1 cellular context compared by ENCODE assay signal in genomic region chr14:88834883-88835431, GRCh38.
TF ChIP-seq lines count a peak whose summit lies in the region.

No MANE protein-coding gene starts in this region.

TF ChIP-seq in HepG2, 621 proteins besides CTCF, POLR2A, EP300 and RAD21:
- TF ChIP-seq NR1H2 (CRISPR knock-in tag; IDR thresholded peaks at IDR 0.05; ENCODE audit: borderline replicate concordance, low read depth) (no peak), ARHGAP35 (CRISPR knock-in tag; IDR thresholded peaks at IDR 0.05; ENCODE audit: borderline replicate concordance) (no peak), ZKSCAN1 (IDR thresholded peaks at IDR 0.05; ENCODE audit: low read length) (no peak), ZNF652 (CRISPR knock-in tag; IDR thresholded peaks at IDR 0.05; ENCODE audit: borderline replicate concordance, low read depth) (peak; percentile 42; the same call in 1 of the 2 replicates), PAWR (CRISPR knock-in tag; IDR thresholded peaks at IDR 0.05; ENCODE audit: borderline replicate concordance) (no peak), SP5 (CRISPR knock-in tag; IDR thresholded peaks at IDR 0.05; ENCODE audit: borderline replicate concordance, low read depth) (no peak)
